8 cellular contexts compared by ENCODE assay signal in the genomic region with DNA sequence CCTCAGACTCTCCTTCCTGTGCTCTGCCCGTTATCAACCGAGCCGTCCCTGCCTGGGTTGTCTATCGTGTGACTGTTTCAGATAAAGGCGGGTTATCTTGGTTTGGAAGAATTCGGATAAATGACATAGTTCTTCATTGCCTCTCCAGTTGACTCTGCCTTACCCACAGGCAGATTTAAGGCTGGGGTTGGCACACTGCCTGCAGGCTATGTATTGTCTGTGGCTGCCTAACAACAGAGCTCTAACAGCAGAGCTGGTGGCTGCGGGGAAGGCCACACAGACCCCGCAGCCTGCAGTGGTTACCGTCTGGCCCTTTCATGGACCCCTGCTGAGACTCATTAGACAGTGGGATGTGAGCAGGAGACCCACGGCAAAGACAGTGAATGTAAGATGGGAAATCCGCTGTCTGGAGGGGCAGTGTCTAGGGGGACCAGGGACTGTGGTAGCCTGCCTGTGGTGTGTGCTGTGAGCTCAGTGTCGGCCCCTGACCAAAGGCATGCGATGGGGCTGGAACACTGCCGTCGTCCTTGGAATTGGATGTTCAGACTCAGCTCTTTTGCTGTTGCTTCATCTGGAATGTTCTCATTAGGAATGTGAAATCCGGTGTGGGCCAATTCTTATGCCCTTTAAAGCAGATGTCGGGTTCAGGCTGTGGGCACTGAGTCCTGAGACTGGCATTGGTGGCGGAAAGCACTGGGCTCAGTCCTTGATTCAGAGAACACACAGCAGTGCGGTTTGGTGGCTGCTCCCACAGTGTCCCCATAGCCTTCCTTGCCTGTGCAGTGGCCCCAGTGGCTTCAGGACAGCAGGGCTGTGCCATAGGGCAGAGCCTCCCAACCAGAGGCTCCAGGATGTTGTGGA. TPM values are rescaled to one million over a fixed set of nuclear protein-coding genes. Genes with fewer than 3 reads are reported as not detected.
DNase-seq lines count a peak whose midpoint lies in the region; TF ChIP-seq lines count a peak whose summit lies in the region.

No MANE protein-coding gene starts in this region.

- H3K4ac ChIP-seq in mesenchymal stem cell (ENCODE audit: low read depth in 1 of 2, low read length in 2 of 2) = peak overlapping the region; percentile 30 to 42

- H3K4me3 Mint-ChIP-seq in activated naive CD4-positive, alpha-beta T cell treated with anti-CD3 and anti-CD28 coated beads, Interleukin-2, amount 50 U/mL, for 24 hours = peak overlapping the region; percentile 23

- H3K79me1 ChIP-seq in mesenchymal stem cell (replicated peaks; ENCODE audit: low read length, poor library complexity, severe bottlenecking) = peaks cover 37% of the 10 kb centered on the region

- H3K36me3 Mint-ChIP-seq in activated naive CD4-positive, alpha-beta T cell treated with anti-CD3 and anti-CD28 coated beads, Interleukin-2, amount 50 U/mL, for 24 hours = peaks cover 4% of the 10 kb centered on the region

- H3K9me3 Mint-ChIP-seq in activated naive CD4-positive, alpha-beta T cell treated with anti-CD3 and anti-CD28 coated beads, Interleukin-2, amount 50 U/mL, for 24 hours = no peaks in the 10 kb centered on the region

- H3K27me3 ChIP-seq in mesenchymal stem cell (ENCODE audit: control insufficient read depth in 1 of 2, insufficient read depth in 1 of 2, low read length in 2 of 2) = no peaks in the 10 kb centered on the region
- no peaks in the 10 kb centered on the region for H3K27me3 ChIP-seq in vagina

- peak overlapping the region; percentile 30 for H3K27ac Mint-ChIP-seq in activated naive CD4-positive, alpha-beta T cell treated with anti-CD3 and anti-CD28 coated beads, Interleukin-2, amount 50 U/mL, for 24 hours

- no peak overlapping the region for H2AFZ ChIP-seq in mesenchymal stem cell (ENCODE audit: low read depth, low read length)

- peak overlapping the region; percentile 54 for H4K8ac ChIP-seq in mesenchymal stem cell (ENCODE audit: low read length)

- 71% methylated on average over 19 of the region's 19 CpGs for WGBS in mesenchymal stem cell

- no peak for TF ChIP-seq POLR2A in vagina (IDR thresholded peaks at IDR 0.05)

- peak overlapping the region in 1 of 2 experiments; percentile 45 for H3K14ac ChIP-seq in mesenchymal stem cell (ENCODE audit: low read length in 2 of 2)

- H3K9me3 ChIP-seq in mesenchymal stem cell (ENCODE audit: control insufficient read depth, low read length) (no peaks in the 10 kb centered on the region), vagina (no peaks in the 10 kb centered on the region)

- H3K4me1 Mint-ChIP-seq in activated naive CD4-positive, alpha-beta T cell treated with anti-CD3 and anti-CD28 coated beads, Interleukin-2, amount 50 U/mL, for 24 hours = peaks cover 51% of the 10 kb centered on the region

- intact Hi-C loops in vagina (cut with DNase I) = loop anchor here (5.0 kb wide), 1 partner anchor 69 kb away; no protein-coding TSS in a partner anchor

- H3K27ac ChIP-seq in mesenchymal stem cell (ENCODE audit: low read length, poor library complexity, severe bottlenecking) = peak overlapping the region; percentile 8
- H3K27ac ChIP-seq in vagina = peak overlapping the region; percentile 84

- H3K4me2 ChIP-seq in mesenchymal stem cell (ENCODE audit: low read length, poor library complexity, severe bottlenecking) = no peak overlapping the region

- H4K91ac ChIP-seq in mesenchymal stem cell (ENCODE audit: low read length) = peak overlapping the region; percentile 67

- no peaks in the 10 kb centered on the region for H3K36me3 ChIP-seq in mesenchymal stem cell (ENCODE audit: control insufficient read depth in 1 of 2, insufficient read depth in 2 of 2, low read depth in 1 of 2, low read length in 2 of 2)
- H3K36me3 ChIP-seq in vagina = no peaks in the 10 kb centered on the region

- DNase-seq in activated naive CD4-positive, alpha-beta T cell treated with Interleukin-2 at 50 U/mL for 16 hours = no peak
- DNase-seq in choroid plexus epithelial cell (ENCODE audit: low read depth) = peak; percentile 94
- peak; percentile 96 for DNase-seq in mesenchymal stem cell
- DNase-seq in vagina (ENCODE audit: extremely low spot score in 2 of 2) = no peak
- no peak for DNase-seq in T-helper 2 cell
- DNase-seq in stimulated activated CD4-positive, alpha-beta T cell treated with anti-CD3 and anti-CD28 coated beads, Interleukin-1b, Interleukin-23, amount 100 ng/mL, for 48 hours = no peak
- DNase-seq in NCI-H446 treated with DMSO at 0.1 percent for 48 hours (lab: John Stamatoyannopoulos, UW) = no peak

- H3K9ac ChIP-seq in mesenchymal stem cell (ENCODE audit: low read length) = peak overlapping the region; percentile 76

- H2BK12ac ChIP-seq in mesenchymal stem cell (ENCODE audit: low read length in 2 of 2) = peak overlapping the region; percentile 25 to 31

- H3K4me1 ChIP-seq in mesenchymal stem cell (ENCODE audit: control insufficient read depth, insufficient read depth, low read depth, low read length) = peaks cover 28% of the 10 kb centered on the region
- peaks cover 62% of the 10 kb centered on the region for H3K4me1 ChIP-seq in vagina

- H3K18ac ChIP-seq in mesenchymal stem cell (ENCODE audit: low read depth in 1 of 2, low read length in 2 of 2) = peak overlapping the region; percentile 35 to 40

- H3K27me3 Mint-ChIP-seq in activated naive CD4-positive, alpha-beta T cell treated with anti-CD3 and anti-CD28 coated beads, Interleukin-2, amount 50 U/mL, for 24 hours = no peaks in the 10 kb centered on the region

- peak overlapping the region; percentile 77 for H2BK120ac ChIP-seq in mesenchymal stem cell (ENCODE audit: low read depth, low read length)

- TF ChIP-seq CTCF in choroid plexus epithelial cell (conservative IDR thresholded peaks at IDR 0.05; ENCODE audit: low read depth, low read length) = no peak
- TF ChIP-seq CTCF in vagina (IDR thresholded peaks at IDR 0.05) = no peak

- H3K4me3 ChIP-seq in choroid plexus epithelial cell (ENCODE audit: low read depth, low read length) (no peak overlapping the region), mesenchymal stem cell (ENCODE audit: insufficient read depth in 1 of 2, low read depth in 1 of 2, low read length in 2 of 2) (peak overlapping the region in 1 of 2 experiments; percentile 37), vagina (no peak overlapping the region)

- peak overlapping the region; percentile 3 for H2BK5ac ChIP-seq in mesenchymal stem cell (ENCODE audit: low read depth, low read length, poor library complexity, severe bottlenecking)

- H3K23ac ChIP-seq in mesenchymal stem cell (ENCODE audit: low read length in 2 of 2) = peak overlapping the region in 1 of 2 experiments; percentile 16

- peak overlapping the region; percentile 96 for H2BK15ac ChIP-seq in mesenchymal stem cell (ENCODE audit: low read depth, poor library complexity, severe bottlenecking)

- H2AK5ac ChIP-seq in mesenchymal stem cell (ENCODE audit: low read length, severe bottlenecking) = peak overlapping the region; percentile 57

RNA-seq across cellular contexts. Expression of gene SH3RF3, which starts 44.5 kb away (rescaled TPM):
- polyA plus RNA-seq in mesenchymal stem cell (2013, experiment 1 of 2) = 23.7 TPM
- 23.0 TPM for polyA plus RNA-seq in mesenchymal stem cell (2013, experiment 2 of 2)
- total RNA-seq in vagina = 10.8 TPM

Comparison
In these comparisons a context has a peak if more than half of its experiments do, and no peak if none do; other contexts are left out.
1. DNase-seq: peak in choroid plexus epithelial cell (single experiment) and mesenchymal stem cell (single experiment); none in activated naive CD4-positive, alpha-beta T cell treated with Interleukin-2 at 50 U/mL for 16 hours (single experiment), vagina (0 of 2), T-helper 2 cell (0 of 5), stimulated activated CD4-positive, alpha-beta T cell treated with anti-CD3 and anti-CD28 coated beads, Interleukin-1b, Interleukin-23, amount 100 ng/mL, for 48 hours (single experiment) and NCI-H446 treated with DMSO at 0.1 percent for 48 hours (single experiment).